25 cellular contexts compared by ENCODE assay signal in genomic region chrX:110293658-110294453, GRCh38.
"Had no signal": no experiment of that assay in that cellular context is flagged by ENCODE, and none has a peak within 500 bp of the region (broad histone marks: within the 10 kb centered on the region; RNA-seq: fewer than 3 reads in every experiment).

No MANE protein-coding gene starts in this region.

- H3K36me3 ChIP-seq: adrenal gland, neutrophil, ovary, prostate gland, spleen, thyroid gland, upper lobe of right lung had no signal

- FAIRE-seq: endometrium, frontal cortex, islet of Langerhans, TTC549 had no signal

- H3K27ac ChIP-seq: adrenal gland, neutrophil, ovary, prostate gland, SK-N-MC, spleen, thyroid gland, upper lobe of right lung had no signal

- H3K27me3 ChIP-seq: adrenal gland, neutrophil, ovary, spleen, thyroid gland, upper lobe of right lung had no signal

- DNase-seq: activated B cell treated with CpG ODN at 0.5 μM for 24 hours; activated CD4-positive, alpha-beta T cell treated with anti-CD3 and anti-CD28 coated beads, Interleukin-2, amount 10 ng/mL, durations not matched to agents 24 days and 14 days; activated CD8-positive, alpha-beta T cell treated with anti-CD3 and anti-CD28 coated beads, Interleukin-2, amount 10 ng/mL, durations not matched to agents 7 days and 5 days; activated T-cell treated with anti-CD3 and anti-CD28 coated beads, Interleukin-2, amount 50 U/mL, for 1 hour; adrenal gland; effector CD4-positive, alpha-beta T cell; glutamatergic neuron; hippocampal formation; left ventricle myocardium superior; mammary epithelial cell; midbrain; ovary; spleen; stimulated activated CD4-positive, alpha-beta T cell treated with anti-CD3 and anti-CD28 coated beads, Interleukin-4, amount 100 ng/mL, for 1 hour; stimulated activated naive CD8-positive, alpha-beta T cell treated with anti-CD3 and anti-CD28 coated beads, Interleukin-15, Interleukin-2, amounts not matched to agents 100 U/mL and 50 U/mL, for 24 hours; T-helper 1 cell; thyroid gland; upper lobe of right lung had no signal

- H3K4me1 ChIP-seq: adrenal gland, prostate gland, spleen, thyroid gland, upper lobe of right lung had no signal

- H3K4me3 ChIP-seq: adrenal gland, ovary, prostate gland, SK-N-MC, spleen, thyroid gland, upper lobe of right lung had no signal

- H3K9me3 ChIP-seq: neutrophil, ovary, prostate gland, thyroid gland, upper lobe of right lung had no signal
